11 cellular contexts compared by ENCODE assay signal in the genomic region with DNA sequence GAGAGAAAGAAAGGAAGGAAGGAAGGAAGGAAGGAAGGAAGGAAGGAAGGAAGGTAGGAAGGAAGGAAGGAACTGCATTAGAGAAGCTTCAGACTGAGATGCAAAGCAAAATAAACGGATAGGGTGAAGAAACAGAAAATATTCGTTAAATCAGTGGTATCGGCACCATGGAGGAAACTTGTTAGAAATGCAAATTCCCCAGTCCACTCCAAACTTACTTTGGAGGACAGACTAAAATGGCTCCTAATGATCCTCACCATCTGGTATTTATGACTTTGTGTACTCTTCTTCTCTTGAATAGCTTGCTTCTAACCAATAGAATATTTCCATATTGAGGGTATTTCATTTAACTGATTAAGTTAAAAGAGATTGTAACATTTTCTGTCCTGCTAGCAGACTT.
"Had no signal": no experiment of that assay in that cellular context is flagged by ENCODE, and none has a peak within 500 bp of the region (broad histone marks: within the 10 kb centered on the region; RNA-seq: fewer than 3 reads in every experiment).

No MANE protein-coding gene starts in this region.

- H3K4me3 ChIP-seq: GM23248, GM23338, HAP-1 had no signal

- H3K36me3 ChIP-seq: HAP-1 had no signal

- H3K9ac ChIP-seq: GM23248 had no signal

- FAIRE-seq: H1, H54 had no signal

- DNase-seq: GM23248, GOT3, H7, H9, HCEC 1CT, HFFc6 had no signal

- H3K9me3 ChIP-seq: HAP-1 had no signal

- ATAC-seq: GM23338, HCT116 had no signal

- H3K27ac ChIP-seq: GM23248 had no signal

- H3K4me2 ChIP-seq: GM23338 had no signal

- H3K4me1 ChIP-seq: HAP-1 had no signal
